22 cellular contexts compared by ENCODE assay signal in the genomic region with DNA sequence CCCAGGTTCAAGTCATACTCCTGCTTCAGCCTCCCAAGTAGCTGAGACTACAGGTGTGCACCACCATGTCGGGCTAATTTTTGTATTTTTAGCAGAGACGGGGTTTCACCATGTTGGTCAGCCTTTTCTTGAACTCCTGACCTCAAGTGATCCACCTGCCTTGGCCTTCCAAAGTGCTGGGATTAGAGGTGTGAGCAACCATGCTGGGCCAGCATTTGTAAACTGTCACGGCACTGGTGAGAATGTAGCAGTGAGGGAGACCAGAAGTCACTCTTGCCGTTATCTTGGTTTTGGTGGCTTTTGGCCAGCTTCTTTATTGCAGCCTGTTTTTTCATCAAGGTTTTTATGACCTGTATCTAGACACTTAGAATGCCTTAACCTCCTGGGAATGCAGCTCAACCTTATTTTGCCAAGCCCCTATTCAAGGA. TPM values are rescaled to one million over a fixed set of nuclear protein-coding genes. Genes with fewer than 3 reads are reported as not detected.
DNase-seq lines count a peak whose midpoint lies in the region; ATAC-seq, FAIRE-seq and TF ChIP-seq lines count a peak whose summit lies in the region.
"Had no signal": no experiment of that assay in that cellular context is flagged by ENCODE, and none has a peak within 500 bp of the region (broad histone marks: within the 10 kb centered on the region; RNA-seq: fewer than 3 reads in every experiment).

No MANE protein-coding gene starts in this region.

- ATAC-seq in HG03565 (IDR thresholded peaks at IDR 0.05; ENCODE audit: unreplicated experiment), result no peak
- ATAC-seq: effector memory CD8-positive, alpha-beta T cell; stimulated activated naive CD8-positive, alpha-beta T cell treated with anti-CD3 and anti-CD28 coated beads, Interleukin-15, Interleukin-2, amounts not matched to agents 100 U/mL and 50 U/mL, for 24 hours had no signal

- H3K4me1 Mint-ChIP-seq in astrocyte (ENCODE audit: low read depth, unreplicated experiment) (peaks cover 13% of the 10 kb centered on the region), mesothelial cell of epicardium (peaks cover 29% of the 10 kb centered on the region)

- H3K4me3 Mint-ChIP-seq in astrocyte (ENCODE audit: unreplicated experiment) (no peak overlapping the region), mesothelial cell of epicardium (no peak overlapping the region)
- H3K4me3 Mint-ChIP-seq: activated naive CD8-positive, alpha-beta T cell; activated T-cell treated with anti-CD3 and anti-CD28 coated beads, Interleukin-2, amount 50 U/mL, for 24 hours; effector memory CD8-positive, alpha-beta T cell; neural progenitor cell had no signal

- DNase-seq in BE2C (peak; percentile 58), HT-29 (ENCODE audit: low spot score) (peak; percentile 19), astrocyte (ENCODE audit: low read depth) (peak; percentile 54), mesothelial cell of epicardium (ENCODE audit: low spot score in 2 of 2, unreplicated experiment in 2 of 2) (no peak), stomach (no peak), anterior cingulate cortex (lab: John Stamatoyannopoulos, UW) (no peak), glomerular visceral epithelial cell (ENCODE audit: extremely low spot score) (no peak)
- DNase-seq: activated CD4-positive, alpha-beta T cell treated with anti-CD3 and anti-CD28 coated beads, Interleukin-2, amount 50 U/mL, for 48 hours; activated T-cell treated with anti-CD3 and anti-CD28 coated beads, Interleukin-2, amount 50 U/mL, for 24 hours; cerebellar nuclear complex; effector memory CD8-positive, alpha-beta T cell; hippocampal formation; kidney glomerular epithelial cell; MV-4-11; NCI-H2029 treated with DMSO at 0.1 percent for 48 hours; NCI-H526 treated with DMSO at 0.1 percent for 48 hours; stimulated activated naive CD8-positive, alpha-beta T cell treated with anti-CD3 and anti-CD28 coated beads, Interleukin-15, Interleukin-2, amounts not matched to agents 100 U/mL and 50 U/mL, for 24 hours; SW 1271 had no signal

- 70 to 83% (median 75%) methylated on average over 4 of the region's 4 CpGs for WGBS in stomach, 5 donors

- H3K4me2 ChIP-seq in astrocyte (ENCODE audit: low read length), result no peak overlapping the region
- H3K4me2 ChIP-seq: neural progenitor cell had no signal

- H3K9me3 ChIP-seq in BE2C (no peaks in the 10 kb centered on the region), astrocyte (ENCODE audit: insufficient read depth, low read depth, low read length) (no peaks in the 10 kb centered on the region), stomach (no peaks in the 10 kb centered on the region)
- H3K9me3 ChIP-seq: vagina had no signal

- no peak overlapping the region for H3K27ac ChIP-seq in astrocyte (ENCODE audit: low read depth, low read length)
- H3K27ac ChIP-seq in stomach, result no peak overlapping the region
- H3K27ac ChIP-seq: neural progenitor cell had no signal

- no peaks in the 10 kb centered on the region for H3K27me3 ChIP-seq in BE2C
- H3K27me3 ChIP-seq in astrocyte (ENCODE audit: insufficient read depth, low read length), result no peaks in the 10 kb centered on the region
- no peaks in the 10 kb centered on the region for H3K27me3 ChIP-seq in stomach
- H3K27me3 ChIP-seq: neural progenitor cell, vagina had no signal

- H3K4me3 ChIP-seq in BE2C (ENCODE audit: low read depth, low read length) (no peak overlapping the region), astrocyte (ENCODE audit: insufficient read depth, low read depth, low read length) (no peak overlapping the region), stomach (no peak overlapping the region)
- H3K4me3 ChIP-seq: neural progenitor cell, vagina had no signal

- H3K4me1 ChIP-seq in BE2C, result peaks cover 6% of the 10 kb centered on the region
- peaks cover 3% of the 10 kb centered on the region for H3K4me1 ChIP-seq in astrocyte (ENCODE audit: insufficient read depth, low read length)
- H3K4me1 ChIP-seq in stomach, result no peaks in the 10 kb centered on the region
- H3K4me1 ChIP-seq: neural progenitor cell, vagina had no signal

- no peak overlapping the region for H3K9ac ChIP-seq in astrocyte (ENCODE audit: low read length)
- H3K9ac ChIP-seq: neural progenitor cell had no signal

- no peaks in the 10 kb centered on the region for H3K36me3 Mint-ChIP-seq in astrocyte (ENCODE audit: low read depth, unreplicated experiment)
- no peaks in the 10 kb centered on the region for H3K36me3 Mint-ChIP-seq in mesothelial cell of epicardium
- H3K36me3 Mint-ChIP-seq: activated naive CD8-positive, alpha-beta T cell; neural progenitor cell had no signal

- TF ChIP-seq POLR2A in stomach (IDR thresholded peaks at IDR 0.05), result no peak

- TF ChIP-seq EP300 in stomach (IDR thresholded peaks at IDR 0.05), result no peak

- peak; percentile 69 for FAIRE-seq in astrocyte (lab: Jason Lieb, UNC)

- no peaks in the 10 kb centered on the region for H3K79me2 ChIP-seq in astrocyte (ENCODE audit: insufficient read depth, low read length)

- intact Hi-C loops in stomach (cut with DNase I; ENCODE audit: low total_unique reads), result no loop called here

- H3K9me3 Mint-ChIP-seq in astrocyte (ENCODE audit: unreplicated experiment) (peaks cover 3% of the 10 kb centered on the region), mesothelial cell of epicardium (peaks cover under 1% of the 10 kb centered on the region)
- H3K9me3 Mint-ChIP-seq: neural progenitor cell had no signal

- no peaks in the 10 kb centered on the region for H4K20me1 ChIP-seq in astrocyte (ENCODE audit: insufficient read depth, low read length)

- no peak for TF ChIP-seq CTCF in BE2C (IDR thresholded peaks at IDR 0.05; ENCODE audit: low read depth, low read length)
- no peak for TF ChIP-seq CTCF in astrocyte (IDR thresholded peaks at IDR 0.05; ENCODE audit: insufficient read depth, low read depth, low read length)
- TF ChIP-seq CTCF in mesothelial cell of epicardium (IDR thresholded peaks at IDR 0.05; ENCODE audit: unreplicated experiment), result no peak
- no peak for TF ChIP-seq CTCF in stomach (IDR thresholded peaks at IDR 0.05)

- H3K27ac Mint-ChIP-seq in astrocyte (ENCODE audit: unreplicated experiment), result no peak overlapping the region
- peak overlapping the region; percentile 25 for H3K27ac Mint-ChIP-seq in mesothelial cell of epicardium
- H3K27ac Mint-ChIP-seq: activated naive CD8-positive, alpha-beta T cell; activated T-cell treated with anti-CD3 and anti-CD28 coated beads, Interleukin-2, amount 50 U/mL, for 24 hours; effector memory CD8-positive, alpha-beta T cell had no signal

- no peak overlapping the region for H2AFZ ChIP-seq in astrocyte (ENCODE audit: low read depth, low read length)
- H2AFZ ChIP-seq: neural progenitor cell had no signal

- H3K36me3 ChIP-seq in BE2C (no peaks in the 10 kb centered on the region), astrocyte (ENCODE audit: insufficient read depth, low read length) (no peaks in the 10 kb centered on the region), stomach (no peaks in the 10 kb centered on the region)
- H3K36me3 ChIP-seq: neural progenitor cell, vagina had no signal

- no peaks in the 10 kb centered on the region for H3K27me3 Mint-ChIP-seq in astrocyte (ENCODE audit: low read depth, unreplicated experiment)
- no peaks in the 10 kb centered on the region for H3K27me3 Mint-ChIP-seq in mesothelial cell of epicardium (ENCODE audit: low read depth)
- H3K27me3 Mint-ChIP-seq: activated naive CD8-positive, alpha-beta T cell; activated T-cell treated with anti-CD3 and anti-CD28 coated beads, Interleukin-2, amount 50 U/mL, for 24 hours; effector memory CD8-positive, alpha-beta T cell had no signal

RNA-seq across cellular contexts. Expression of a gene that starts 22.4 kb away (rescaled TPM):
- polyA plus RNA-seq in BE2C (2012; ENCODE audit: insufficient read depth, insufficient read length, low read depth), result 65.4 TPM
- total RNA-seq in HT-29 (2014; rRNA removed; shearing (Covaris generic)), result not detected in 2 replicates
- total RNA-seq in astrocyte (4.6 and 4.9 TPM in 2 replicates), mesothelial cell of epicardium (112 to 127 TPM (median 121 TPM) in 3 replicates), stomach (10 to 100 TPM in 3 of 5 donors, 1 to 10 TPM in 1, under 1 TPM in 1; 0.58 to 99.1 (median 11.7) TPM)
- 1 to 10 TPM; 1.3 to 8.4 (median 3.8) TPM for polyA plus RNA-seq in stomach

Comparison
In these comparisons a context has a peak if more than half of its experiments do, and no peak if none do; other contexts are left out.
1. DNase-seq: peak in BE2C (single experiment), HT-29 (single experiment) and astrocyte (single experiment); none in mesothelial cell of epicardium (0 of 2), stomach (single experiment), anterior cingulate cortex (0 of 58) and glomerular visceral epithelial cell (single experiment).